Comparison of ENCODE assay signal across 19 cellular contexts in genomic region chr20:20802328-20802727, GRCh38.
"Had no signal": no experiment of that assay in that cellular context is flagged by ENCODE, and none has a peak within 500 bp of the region (broad histone marks: within the 10 kb centered on the region; RNA-seq: fewer than 3 reads in every experiment).

No MANE protein-coding gene starts in this region.

- H3K4me3 ChIP-seq: cardiac muscle cell, dorsolateral prefrontal cortex, esophagus muscularis mucosa, lower lobe of right lung, psoas muscle, sigmoid colon, stomach, testis, upper lobe of left lung had no signal

- H3K4me1 ChIP-seq: esophagus muscularis mucosa, lower lobe of right lung, sigmoid colon, stomach, testis had no signal

- H3K36me3 ChIP-seq: cardiac muscle cell, esophagus muscularis mucosa, lower lobe of right lung, sigmoid colon, stomach, upper lobe of left lung had no signal

- DNase-seq: activated CD4-positive, CD25-positive, alpha-beta regulatory T cell treated with anti-CD3 and anti-CD28 coated beads, Interleukin-2, amount 50 U/mL, for 72 hours; activated naive CD4-positive, alpha-beta T cell treated with anti-CD3 and anti-CD28 coated beads for 36 hours; activated T-cell treated with anti-CD3 and anti-CD28 coated beads for 4 hours; dorsolateral prefrontal cortex; foreskin fibroblast; glutamatergic neuron; hypothalamus; lower lobe of right lung; midbrain; psoas muscle; sigmoid colon; stimulated activated CD4-positive, alpha-beta T cell treated with anti-CD3 and anti-CD28 coated beads, Interleukin-1b, Interleukin-23, amount 100 ng/mL, for 48 hours; stomach; T-helper 1 cell; T1000; testis; upper lobe of left lung had no signal

- H3K9me3 ChIP-seq: esophagus muscularis mucosa, lower lobe of right lung, psoas muscle, sigmoid colon, stomach, testis, upper lobe of left lung had no signal

- ATAC-seq: lower lobe of right lung had no signal

- H3K27me3 ChIP-seq: cardiac muscle cell, esophagus muscularis mucosa, sigmoid colon, stomach, testis, upper lobe of left lung had no signal

- H3K27ac ChIP-seq: cardiac muscle cell, dorsolateral prefrontal cortex, esophagus muscularis mucosa, lower lobe of right lung, psoas muscle, sigmoid colon, stomach, testis, upper lobe of left lung had no signal
